In genomic region chr6:13302751-13303667, GRCh38 we compare ENCODE assay signal across 1 cellular context.
TF ChIP-seq lines count a peak whose summit lies in the region.

No MANE protein-coding gene starts in this region.

TF ChIP-seq in K562, 482 proteins besides CTCF, POLR2A, EP300 and RAD21 (continued from another document and continues in another):
- TF ChIP-seq RREB1 (CRISPR knock-in tag; IDR thresholded peaks at IDR 0.05) (peak; percentile 37; the same call in 1 of the 2 replicates), ZNF449 (CRISPR knock-in tag; IDR thresholded peaks at IDR 0.05) (peak; percentile 40; the same call in 1 of the 2 replicates), ZNF76 (CRISPR knock-in tag; IDR thresholded peaks at IDR 0.05; ENCODE audit: borderline replicate concordance) (no peak), PRMT5 (CRISPR knock-in tag; IDR thresholded peaks at IDR 0.05) (no peak), L3MBTL2 (IDR thresholded peaks at IDR 0.05) (peak; percentile 73), NR0B1 (IDR thresholded peaks at IDR 0.05; ENCODE audit: partially characterized antibody) (no peak), ZNF384 (IDR thresholded peaks at IDR 0.05; ENCODE audit: low read depth, low read length) (no peak), SMC3 (conservative IDR thresholded peaks at IDR 0.05; ENCODE audit: insufficient read depth, low read depth, low read length) (no peak), EP400 (IDR thresholded peaks at IDR 0.05) (peak; percentile 64), ZBTB26 (CRISPR knock-in tag; IDR thresholded peaks at IDR 0.05) (no peak), ZNF507 (tag; conservative IDR thresholded peaks at IDR 0.05) (no peak), IRF9 (tag; IDR thresholded peaks at IDR 0.05) (0 out of 2 replicates have a peak, but pooled peaks have one; percentile 6), BCL6 (CRISPR knock-in tag; IDR thresholded peaks at IDR 0.05) (0 out of 2 replicates have a peak, but pooled peaks have one; percentile 11), ZNF41 (CRISPR knock-in tag; conservative IDR thresholded peaks at IDR 0.05) (no peak), CEBPG (CRISPR knock-in tag; IDR thresholded peaks at IDR 0.05) (peak; percentile 92), CEBPG (tag; conservative IDR thresholded peaks at IDR 0.05 in 1 of 2, IDR thresholded peaks at IDR 0.05 in 1 of 2) (peak; percentile 99 to 100), ZNF695 (CRISPR knock-in tag; IDR thresholded peaks at IDR 0.05) (no peak), ZNF696 (CRISPR knock-in tag; conservative IDR thresholded peaks at IDR 0.05) (no peak), SMAD4 (CRISPR knock-in tag; conservative IDR thresholded peaks at IDR 0.05) (peak; percentile 84), ZNF699 (CRISPR knock-in tag; IDR thresholded peaks at IDR 0.05; ENCODE audit: insufficient replicate concordance) (no peak), BRF2 (IDR thresholded peaks at IDR 0.05; ENCODE audit: borderline replicate concordance, insufficient read depth, insufficient read length) (no peak), STAT5B (CRISPR knock-in tag; IDR thresholded peaks at IDR 0.05) (no peak), JUND (IDR thresholded peaks at IDR 0.05; ENCODE audit: borderline replicate concordance, low read depth, low read length) (peak; percentile 92), JUND (tag; IDR thresholded peaks at IDR 0.05; ENCODE audit: borderline replicate concordance, low read depth, low read length) (peak; percentile 90), GATAD2A (IDR thresholded peaks at IDR 0.05) (0 out of 2 replicates have a peak, but pooled peaks have one; percentile 21), ZNF263 (CRISPR knock-in tag; IDR thresholded peaks at IDR 0.05; ENCODE audit: borderline replicate concordance) (no peak), POLR2AphosphoS5 (IDR thresholded peaks at IDR 0.05; ENCODE audit: control insufficient read depth, insufficient read depth, low read depth, low read length) (0 out of 2 replicates have a peak, but pooled peaks have one; percentile 28), FOXP4 (CRISPR knock-in tag; IDR thresholded peaks at IDR 0.05; ENCODE audit: borderline replicate concordance) (no peak), ZNF146 (CRISPR knock-in tag; IDR thresholded peaks at IDR 0.05; ENCODE audit: unreplicated experiment) (no peak), ZFX (CRISPR knock-in tag; IDR thresholded peaks at IDR 0.05) (no peak), AFF1 (IDR thresholded peaks at IDR 0.05; ENCODE audit: low read depth in 1 of 2, partially characterized antibody in 2 of 2) (peak in 1 of 2 experiments; percentile 53), FOXK1 (CRISPR knock-in tag; IDR thresholded peaks at IDR 0.05; ENCODE audit: borderline replicate concordance) (peak; percentile 54; the same call in 1 of the 2 replicates), PHB2 (IDR thresholded peaks at IDR 0.05; ENCODE audit: low read depth) (no peak), ZNF354B (CRISPR knock-in tag; IDR thresholded peaks at IDR 0.05) (no peak), FOXA3 (CRISPR knock-in tag; conservative IDR thresholded peaks at IDR 0.05 in 1 of 2, IDR thresholded peaks at IDR 0.05 in 1 of 2) (no peak), TEAD1 (CRISPR knock-in tag; IDR thresholded peaks at IDR 0.05) (peak; percentile 53 to 59; a peak in 2 of 4 replicates), ETV6 (IDR thresholded peaks at IDR 0.05; ENCODE audit: borderline replicate concordance in 1 of 2, low read depth in 2 of 2, low read length in 1 of 2) (no peak), ETV6 (CRISPR knock-in tag; IDR thresholded peaks at IDR 0.05; ENCODE audit: borderline replicate concordance) (no peak), ZNF583 (CRISPR knock-in tag; IDR thresholded peaks at IDR 0.05) (0 out of 2 replicates have a peak, but pooled peaks have one; percentile 7), BMI1 (IDR thresholded peaks at IDR 0.05; ENCODE audit: low read length) (no peak), MCM2 (IDR thresholded peaks at IDR 0.05; ENCODE audit: low read depth) (no peak), NFE2L1 (tag; IDR thresholded peaks at IDR 0.05; ENCODE audit: borderline replicate concordance, low read depth) (no peak), HLTF (IDR thresholded peaks at IDR 0.05) (no peak), FOXJ3 (CRISPR knock-in tag; IDR thresholded peaks at IDR 0.05) (no peak), ZNF175 (CRISPR knock-in tag; IDR thresholded peaks at IDR 0.05; ENCODE audit: low read depth) (peak; percentile 91), ETS1 (conservative IDR thresholded peaks at IDR 0.05; ENCODE audit: control insufficient read depth, low read depth, low read length) (no peak)
